ENCODE assay signal across 1 cellular context in the genomic region with DNA sequence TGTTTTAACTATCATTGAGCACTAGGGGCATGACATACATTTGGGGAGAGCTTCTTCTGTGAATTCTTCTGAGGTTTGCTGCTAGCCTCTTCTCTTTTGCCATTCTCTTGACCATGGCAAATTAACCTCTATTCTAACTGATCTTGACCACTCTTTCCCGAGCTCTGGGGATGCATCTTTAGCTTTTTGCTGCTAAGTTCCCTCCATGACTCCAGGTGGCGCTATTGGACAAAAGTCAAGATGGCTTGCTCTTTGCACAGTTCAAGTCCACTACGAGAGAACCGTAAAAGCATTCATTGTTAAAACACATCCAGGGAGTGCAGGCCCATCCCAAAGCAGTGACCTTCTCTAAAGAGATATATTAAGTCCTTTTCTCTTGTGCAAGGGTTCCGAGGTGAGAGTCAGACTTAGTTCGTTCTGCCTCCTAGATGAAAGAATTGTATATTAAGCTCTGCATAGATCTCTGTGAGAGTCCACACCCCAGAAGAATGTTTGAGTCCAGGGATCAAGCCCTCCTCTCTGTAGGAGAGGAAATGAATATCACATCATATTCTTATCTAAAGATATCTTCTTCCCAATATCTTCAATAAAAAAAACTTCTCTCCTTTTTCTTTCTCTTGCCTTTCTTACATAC.
TF ChIP-seq lines count a peak whose summit lies in the region.

No MANE protein-coding gene starts in this region.

TF ChIP-seq in WTC11, 78 proteins besides CTCF, POLR2A, EP300 and RAD21 (continued from another document):
- TF ChIP-seq, protein P1, sequence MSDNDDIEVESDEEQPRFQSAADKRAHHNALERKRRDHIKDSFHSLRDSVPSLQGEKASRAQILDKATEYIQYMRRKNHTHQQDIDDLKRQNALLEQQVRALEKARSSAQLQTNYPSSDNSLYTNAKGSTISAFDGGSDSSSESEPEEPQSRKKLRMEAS (CRISPR knock-in tag; IDR thresholded peaks at IDR 0.05), result no peak
- TF ChIP-seq SP1 (CRISPR knock-in tag; conservative IDR thresholded peaks at IDR 0.05), result no peak
- no peak for TF ChIP-seq JAZF1 (CRISPR knock-in tag; IDR thresholded peaks at IDR 0.05)
